8 cellular contexts compared by ENCODE assay signal in the genomic region with DNA sequence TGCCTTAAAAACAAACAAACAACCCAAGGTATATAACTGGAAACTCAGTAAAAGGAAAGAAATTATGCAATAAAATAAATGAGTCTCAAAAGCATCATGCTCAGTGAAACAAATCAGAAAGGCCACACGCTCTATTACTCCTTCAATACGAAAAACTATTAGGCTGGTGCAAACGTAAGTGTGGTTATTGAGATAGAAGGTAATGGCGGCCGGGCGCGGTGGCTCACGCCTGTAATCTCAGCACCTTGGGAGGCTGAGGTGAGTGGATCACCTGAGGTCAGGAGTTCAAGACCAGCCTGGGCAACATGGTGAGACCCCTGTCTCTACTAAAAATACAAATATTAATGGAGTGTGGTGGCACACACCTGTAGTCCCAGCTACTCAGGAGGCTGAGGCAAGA. TPM values are rescaled to one million over a fixed set of nuclear protein-coding genes. Genes with fewer than 3 reads are reported as not detected.
"Had no signal": no experiment of that assay in that cellular context is flagged by ENCODE, and none has a peak within 500 bp of the region (broad histone marks: within the 10 kb centered on the region; RNA-seq: fewer than 3 reads in every experiment).

No MANE protein-coding gene starts in this region.

RNA-seq across cellular contexts. Expression of a gene that starts 17.6 kb away (rescaled TPM):
- total RNA-seq: activated CD4-positive, alpha-beta T cell treated with anti-CD3 and anti-CD28 coated beads, Interleukin-2, amount 10 ng/mL, durations not matched to agents 24 days and 14 days; activated CD8-positive, alpha-beta memory T cell treated with anti-CD3 and anti-CD28 coated beads for 36 hours; activated CD8-positive, alpha-beta T cell treated with anti-CD3 and anti-CD28 coated beads for 36 hours; activated naive CD4-positive, alpha-beta T cell treated with anti-CD3 and anti-CD28 coated beads for 36 hours; activated naive CD8-positive, alpha-beta T cell treated with anti-CD3 and anti-CD28 coated beads for 36 hours; activated T-cell treated with anti-CD3 and anti-CD28 coated beads, Interleukin-2, amount 50 U/mL, for 72 hours; activated T-helper 1 cell treated with anti-CD3 and anti-CD28 coated beads, Interleukin-12 subunit alpha, Interleukin-12 subunit beta, Interleukin-2, Interleukin-4 antibody, amounts not matched to agents 30 ng/mL and 10 ng/mL and 1 ng/mL, durations not matched to agents 14 hours and 24 hours and 36 hours; activated T-helper 17 cell treated with anti-CD3 and anti-CD28 coated beads, Interleukin-2, amount 50 U/mL, for 72 hours had no signal
